ENCODE assay signal across 19 cellular contexts in the genomic region with DNA sequence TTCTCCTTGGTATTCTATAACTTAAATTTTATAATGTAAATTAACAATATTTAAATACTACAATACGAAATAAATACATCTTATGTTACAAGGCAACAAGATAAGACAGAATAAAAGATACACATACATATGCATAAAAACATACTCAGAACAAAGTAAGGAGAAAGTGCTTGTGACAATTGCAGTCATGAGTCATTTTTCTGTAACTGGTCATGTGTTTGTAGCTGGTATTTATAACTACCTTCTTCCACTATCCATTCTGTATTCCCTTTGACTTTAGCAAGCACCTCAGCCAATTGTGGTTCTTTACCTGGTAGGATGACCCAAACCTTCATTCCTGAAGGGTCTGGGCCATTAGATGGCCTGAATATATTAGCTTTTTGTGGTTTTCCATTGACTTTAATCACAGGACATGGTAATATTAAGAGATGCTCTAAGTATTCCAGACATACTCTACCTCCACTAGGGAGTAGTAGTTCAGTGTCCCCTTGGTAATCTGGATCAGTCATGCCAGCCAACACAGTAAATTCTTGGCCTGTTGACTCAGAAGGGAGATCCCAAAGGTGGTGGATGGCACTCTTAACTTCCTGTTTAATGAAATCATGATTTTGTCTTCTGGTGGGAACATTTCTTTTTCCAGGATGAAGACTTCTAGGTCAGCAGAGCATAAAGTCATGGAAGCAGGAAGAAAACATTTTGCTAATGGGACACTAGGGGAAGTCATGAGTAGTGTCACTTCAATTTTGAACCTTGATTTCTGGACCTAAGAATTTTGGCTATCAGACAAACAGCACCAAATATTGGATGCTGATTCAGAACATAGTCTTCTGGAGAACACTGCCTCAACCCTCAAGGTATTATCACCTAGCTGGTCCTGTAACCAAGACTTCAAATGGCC.
DNase-seq lines count a peak whose midpoint lies in the region; ATAC-seq and TF ChIP-seq lines count a peak whose summit lies in the region.
"Had no signal": no experiment of that assay in that cellular context is flagged by ENCODE, and none has a peak within 500 bp of the region (broad histone marks: within the 10 kb centered on the region; RNA-seq: fewer than 3 reads in every experiment).

No MANE protein-coding gene starts in this region.

- DNase-seq in Caki2 (ENCODE audit: low read depth) (peak; percentile 79), LoVo (ENCODE audit: low spot score) (peak; percentile 33), epithelial cell of esophagus (ENCODE audit: low read depth) (peak; percentile 81), kidney glomerular epithelial cell (lab: John Stamatoyannopoulos, UW) (peak; percentile 87), putamen (ENCODE audit: low spot score) (no peak), SJCRH30 (no peak)
- DNase-seq: activated CD4-positive, alpha-beta T cell treated with anti-CD3 and anti-CD28 coated beads, Interleukin-2, amount 10 ng/mL, durations not matched to agents 7 days and 5 days; activated naive CD4-positive, alpha-beta T cell; Kasumi-1; naive B cell; NCI-H1417; NCI-H69; OCI-M1; pancreas; stimulated activated CD4-positive, alpha-beta T cell treated with anti-CD3 and anti-CD28 coated beads, Interleukin-2, amount 100 ng/mL, for 24 hours had no signal

- no peak for TF ChIP-seq CTCF in epithelial cell of esophagus (IDR thresholded peaks at IDR 0.05; ENCODE audit: insufficient read depth, low read depth, low read length, missing control alignments)

- no peaks in the 10 kb centered on the region for H3K9me3 ChIP-seq in SJCRH30 (replicated peaks)
- H3K9me3 ChIP-seq: gastroesophageal sphincter, pancreas had no signal

- no peaks in the 10 kb centered on the region for H3K27me3 ChIP-seq in SJCRH30
- H3K27me3 ChIP-seq: gastroesophageal sphincter, pancreas had no signal

- no peak for TF ChIP-seq POLR2A in GM18505 (IDR thresholded peaks at IDR 0.05; ENCODE audit: borderline replicate concordance, extremely low read depth, insufficient read depth, insufficient read length)

- ATAC-seq in GM18505 (IDR thresholded peaks at IDR 0.05; ENCODE audit: unreplicated experiment) = no peak
- ATAC-seq in HG03442 (IDR thresholded peaks at IDR 0.05; ENCODE audit: unreplicated experiment) = no peak
- ATAC-seq: gastroesophageal sphincter, pancreas had no signal

- in situ Hi-C loops in Caki2 (cut with HindIII; ENCODE audit: low pct_unique_long_range_greater_than_20kb, low sequenced_read_pairs) = no loop called here

- no peaks in the 10 kb centered on the region for H3K36me3 ChIP-seq in SJCRH30
- H3K36me3 ChIP-seq: gastroesophageal sphincter, pancreas had no signal

- no peak overlapping the region for H3K27ac ChIP-seq in SJCRH30
- H3K27ac ChIP-seq: gastroesophageal sphincter, pancreas had no signal

- H3K4me1 ChIP-seq in SJCRH30 = no peaks in the 10 kb centered on the region
- H3K4me1 ChIP-seq: gastroesophageal sphincter had no signal

- no peak overlapping the region for H3K4me3 ChIP-seq in epithelial cell of esophagus (ENCODE audit: low read length)
- H3K4me3 ChIP-seq in SJCRH30 = no peak overlapping the region
- H3K4me3 ChIP-seq: gastroesophageal sphincter, lung, pancreas had no signal

Comparison
In these comparisons a context has a peak if more than half of its experiments do, and no peak if none do; other contexts are left out.
1. DNase-seq: peak in Caki2 (single experiment), LoVo (single experiment), epithelial cell of esophagus (single experiment) and kidney glomerular epithelial cell (single experiment); none in putamen (single experiment) and SJCRH30 (0 of 2).